1 cellular context compared by ENCODE assay signal in genomic region chr12:62128186-62128965, GRCh38.
TF ChIP-seq lines count a peak whose summit lies in the region.

No MANE protein-coding gene starts in this region.

TF ChIP-seq in K562, 482 proteins besides CTCF, POLR2A, EP300 and RAD21 (continued from another document):
- no peak for TF ChIP-seq ZNF140 (CRISPR knock-in tag; IDR thresholded peaks at IDR 0.05)
